Comparison of ENCODE assay signal across 23 cellular contexts in genomic region chr14:86481105-86481504, GRCh38.
A peak's percentile ranks its signal among the peaks of the same experiment; 100 is the strongest.
DNase-seq lines count a peak whose midpoint lies in the region; ATAC-seq and TF ChIP-seq lines count a peak whose summit lies in the region.
"Had no signal": no experiment of that assay in that cellular context is flagged by ENCODE, and none has a peak within 500 bp of the region (broad histone marks: within the 10 kb centered on the region; RNA-seq: fewer than 3 reads in every experiment).

No MANE protein-coding gene starts in this region.

- H3K4me1 ChIP-seq in cardiac muscle cell (ENCODE audit: low read depth), result peaks cover 7% of the 10 kb centered on the region
- H3K4me1 ChIP-seq in right atrium auricular region, result no peaks in the 10 kb centered on the region
- no peaks in the 10 kb centered on the region for H3K4me1 ChIP-seq in RWPE2 (ENCODE audit: insufficient read depth, poor library complexity, severe bottlenecking)
- no peaks in the 10 kb centered on the region for H3K4me1 ChIP-seq in hepatocyte (ENCODE audit: insufficient read depth)
- H3K4me1 ChIP-seq: BLaER1, gastroesophageal sphincter, uterus had no signal

- no peak overlapping the region for H3K4me2 ChIP-seq in hepatocyte
- H3K4me2 ChIP-seq: BLaER1 had no signal

- no peaks in the 10 kb centered on the region for H3K4me1 Mint-ChIP-seq in stimulated activated naive B cell treated with anti-CD40 and anti-IgM and Interleukin-4, amounts not matched to agents 10 μg/mL and 1 μg/mL and 100 μg/mL, for 72 hours
- H3K4me1 Mint-ChIP-seq: activated naive CD4-positive, alpha-beta T cell treated with anti-CD3 and anti-CD28 coated beads, Interleukin-2, amount 50 U/mL, for 24 hours had no signal

- H3K36me3 Mint-ChIP-seq in stimulated activated naive B cell treated with anti-CD40 and anti-IgM and Interleukin-4, amounts not matched to agents 10 μg/mL and 1 μg/mL and 100 μg/mL, for 72 hours, result no peaks in the 10 kb centered on the region
- H3K36me3 Mint-ChIP-seq: activated naive CD4-positive, alpha-beta T cell treated with anti-CD3 and anti-CD28 coated beads, Interleukin-2, amount 50 U/mL, for 24 hours had no signal

- TF ChIP-seq CTCF in cardiac muscle cell (IDR thresholded peaks at IDR 0.05; ENCODE audit: low read depth, low read length) (no peak), right atrium auricular region (IDR thresholded peaks at IDR 0.05) (no peak), RWPE2 (IDR thresholded peaks at IDR 0.05; ENCODE audit: poor library complexity, severe bottlenecking) (no peak), hepatocyte (IDR thresholded peaks at IDR 0.05; ENCODE audit: poor library complexity) (no peak)

- no peaks in the 10 kb centered on the region for H3K9me3 ChIP-seq in cardiac muscle cell (ENCODE audit: low read depth)
- H3K9me3 ChIP-seq in right atrium auricular region, result no peaks in the 10 kb centered on the region
- no peaks in the 10 kb centered on the region for H3K9me3 ChIP-seq in RWPE2 (ENCODE audit: severe bottlenecking)
- H3K9me3 ChIP-seq in hepatocyte (ENCODE audit: low read depth), result no peaks in the 10 kb centered on the region
- H3K9me3 ChIP-seq: BLaER1, gastroesophageal sphincter, uterus had no signal

- no peaks in the 10 kb centered on the region for H3K27me3 Mint-ChIP-seq in stimulated activated naive B cell treated with anti-CD40 and anti-IgM and Interleukin-4, amounts not matched to agents 10 μg/mL and 1 μg/mL and 100 μg/mL, for 72 hours
- H3K27me3 Mint-ChIP-seq: activated naive CD4-positive, alpha-beta T cell treated with anti-CD3 and anti-CD28 coated beads, Interleukin-2, amount 50 U/mL, for 24 hours; activated T-cell treated with anti-CD3 and anti-CD28 coated beads, Interleukin-2, amount 50 U/mL, for 24 hours; dendritic cell treated with granulocyte-macrophage colony-stimulating factor and Interleukin-4, amounts not matched to agents 40 ng/mL and 50 ng/mL, for 4 days had no signal

- H3K9me2 ChIP-seq in hepatocyte (replicated peaks; ENCODE audit: insufficient read depth), result no peaks in the 10 kb centered on the region

- H3K9me3 Mint-ChIP-seq in stimulated activated naive B cell treated with anti-CD40 and anti-IgM and Interleukin-4, amounts not matched to agents 10 μg/mL and 1 μg/mL and 100 μg/mL, for 72 hours, result peaks cover 0 to 3% of the 10 kb centered on the region in 2 donors
- H3K9me3 Mint-ChIP-seq: activated naive CD4-positive, alpha-beta T cell treated with anti-CD3 and anti-CD28 coated beads, Interleukin-2, amount 50 U/mL, for 24 hours; dendritic cell treated with granulocyte-macrophage colony-stimulating factor and Interleukin-4, amounts not matched to agents 40 ng/mL and 50 ng/mL, for 4 days had no signal

- H4K20me1 ChIP-seq in hepatocyte (ENCODE audit: insufficient read depth, poor library complexity, severe bottlenecking), result no peaks in the 10 kb centered on the region
- H4K20me1 ChIP-seq: BLaER1 had no signal

- H3K27me3 ChIP-seq in cardiac muscle cell (no peaks in the 10 kb centered on the region), right atrium auricular region (no peaks in the 10 kb centered on the region), RWPE2 (ENCODE audit: insufficient read depth, poor library complexity, severe bottlenecking) (no peaks in the 10 kb centered on the region), hepatocyte (no peaks in the 10 kb centered on the region)
- H3K27me3 ChIP-seq: BLaER1, gastroesophageal sphincter, uterus had no signal

- peak; percentile 12 to 33 for DNase-seq in cardiac muscle cell (ENCODE audit: low read depth in 1 of 2, low spot score in 1 of 2)
- DNase-seq in right atrium auricular region (ENCODE audit: low spot score), result no peak
- DNase-seq in RWPE2 (ENCODE audit: low spot score), result no peak
- peak; percentile 28 for DNase-seq in hepatocyte (ENCODE audit: low spot score)
- no peak for DNase-seq in stimulated activated naive B cell treated with anti-CD40 and anti-IgM and Interleukin-4, amounts not matched to agents 10 μg/mL and 1 μg/mL and 100 μg/mL, for 72 hours
- DNase-seq in central memory CD4-positive, alpha-beta T cell, result no peak
- no peak for DNase-seq in epidermal melanocyte (ENCODE audit: insufficient read length, low spot score)
- DNase-seq: 8988T; activated CD4-positive, CD25-positive, alpha-beta regulatory T cell; activated CD8-positive, alpha-beta T cell treated with anti-CD3 and anti-CD28 coated beads, Interleukin-2, amount 10 ng/mL, durations not matched to agents 7 days and 5 days; activated T-cell treated with anti-CD3 and anti-CD28 coated beads, Interleukin-2, amount 50 U/mL, for 24 hours; Karpas-422; NCI-H1417; stimulated activated CD4-positive, alpha-beta T cell treated with anti-CD3 and anti-CD28 coated beads, Interleukin-12 subunit alpha, Interleukin-12 subunit beta, amount 100 ng/mL, for 4 hours; stimulated activated CD8-positive, alpha-beta memory T cell treated with anti-CD3 and anti-CD28 coated beads, Interleukin-4, amount 100 ng/mL, for 48 hours; substantia nigra; uterus had no signal

- H2AFZ ChIP-seq in hepatocyte, result no peak overlapping the region

- no peaks in the 10 kb centered on the region for H3K36me3 ChIP-seq in cardiac muscle cell
- no peaks in the 10 kb centered on the region for H3K36me3 ChIP-seq in right atrium auricular region
- H3K36me3 ChIP-seq in RWPE2 (ENCODE audit: low read depth), result no peaks in the 10 kb centered on the region
- no peaks in the 10 kb centered on the region for H3K36me3 ChIP-seq in hepatocyte (replicated peaks; ENCODE audit: insufficient read depth, low read depth)
- H3K36me3 ChIP-seq: BLaER1, gastroesophageal sphincter, uterus had no signal

- ATAC-seq in RWPE2 (ENCODE audit: low read depth) (peak; percentile 62; the same call in 1 of the 3 replicates), HG02610 (IDR thresholded peaks at IDR 0.05; ENCODE audit: unreplicated experiment) (no peak)
- ATAC-seq in stimulated activated naive B cell treated with anti-CD40 and anti-IgM and Interleukin-4, amounts not matched to agents 10 μg/mL and 1 μg/mL and 100 μg/mL, for 72 hours (replicated peaks), result peak; percentile 38 to 42
- ATAC-seq: activated CD8-positive, alpha-beta T cell treated with anti-CD3 and anti-CD28 coated beads, Interleukin-2, amount 10 ng/mL, durations not matched to agents 7 days and 5 days; gastroesophageal sphincter had no signal

- H3K4me3 ChIP-seq in cardiac muscle cell, result no peak overlapping the region
- H3K4me3 ChIP-seq in right atrium auricular region, result no peak overlapping the region
- no peak overlapping the region for H3K4me3 ChIP-seq in RWPE2 (ENCODE audit: severe bottlenecking)
- no peak overlapping the region for H3K4me3 ChIP-seq in hepatocyte
- H3K4me3 ChIP-seq: BLaER1, gastroesophageal sphincter, SK-N-MC, uterus had no signal

- H3K4me3 Mint-ChIP-seq in stimulated activated naive B cell treated with anti-CD40 and anti-IgM and Interleukin-4, amounts not matched to agents 10 μg/mL and 1 μg/mL and 100 μg/mL, for 72 hours, result no peak overlapping the region
- H3K4me3 Mint-ChIP-seq: activated CD8-positive, alpha-beta T cell treated with anti-CD3 and anti-CD28 coated beads, Interleukin-2, amount 10 ng/mL, durations not matched to agents 7 days and 5 days; activated naive CD4-positive, alpha-beta T cell treated with anti-CD3 and anti-CD28 coated beads, Interleukin-2, amount 50 U/mL, for 24 hours; activated T-cell treated with anti-CD3 and anti-CD28 coated beads, Interleukin-2, amount 50 U/mL, for 24 hours; dendritic cell treated with granulocyte-macrophage colony-stimulating factor and Interleukin-4, amounts not matched to agents 40 ng/mL and 50 ng/mL, for 4 days had no signal

- H3K27ac ChIP-seq in cardiac muscle cell (no peak overlapping the region), right atrium auricular region (no peak overlapping the region), RWPE2 (ENCODE audit: poor library complexity, severe bottlenecking) (no peak overlapping the region), hepatocyte (no peak overlapping the region)
- H3K27ac ChIP-seq: BLaER1, gastroesophageal sphincter, SK-N-MC, uterus had no signal

- no peak overlapping the region for H3K27ac Mint-ChIP-seq in stimulated activated naive B cell treated with anti-CD40 and anti-IgM and Interleukin-4, amounts not matched to agents 10 μg/mL and 1 μg/mL and 100 μg/mL, for 72 hours
- H3K27ac Mint-ChIP-seq: activated CD8-positive, alpha-beta T cell treated with anti-CD3 and anti-CD28 coated beads, Interleukin-2, amount 10 ng/mL, durations not matched to agents 7 days and 5 days; activated naive CD4-positive, alpha-beta T cell treated with anti-CD3 and anti-CD28 coated beads, Interleukin-2, amount 50 U/mL, for 24 hours; activated T-cell treated with anti-CD3 and anti-CD28 coated beads, Interleukin-2, amount 50 U/mL, for 24 hours; dendritic cell treated with granulocyte-macrophage colony-stimulating factor and Interleukin-4, amounts not matched to agents 40 ng/mL and 50 ng/mL, for 4 days had no signal

- no peaks in the 10 kb centered on the region for H3K79me2 ChIP-seq in hepatocyte

Comparison
In these comparisons a context has a peak if more than half of its experiments do, and no peak if none do; other contexts are left out.
1. DNase-seq: peak in cardiac muscle cell (2 of 2) and hepatocyte (single experiment); none in right atrium auricular region (single experiment), RWPE2 (single experiment), stimulated activated naive B cell treated with anti-CD40 and anti-IgM and Interleukin-4, amounts not matched to agents 10 μg/mL and 1 μg/mL and 100 μg/mL, for 72 hours (single experiment), central memory CD4-positive, alpha-beta T cell (single experiment) and epidermal melanocyte (single experiment).